ENCODE assay signal across 2 cellular contexts in genomic region chr10:95265572-95265971, GRCh38.
TF ChIP-seq lines count a peak whose summit lies in the region.

No MANE protein-coding gene starts in this region.

TF ChIP-seq in GM12891, 5 proteins besides CTCF, POLR2A, EP300 and RAD21:
- no peak for TF ChIP-seq POU2F2 (IDR thresholded peaks at IDR 0.05; ENCODE audit: low read depth, low read length)
- TF ChIP-seq POLR2AphosphoS5 (IDR thresholded peaks at IDR 0.05; ENCODE audit: low read depth, low read length): no peak
- no peak for TF ChIP-seq SPI1 (IDR thresholded peaks at IDR 0.05; ENCODE audit: low read depth, low read length)
- TF ChIP-seq TAF1 (IDR thresholded peaks at IDR 0.05; ENCODE audit: low read depth, low read length): no peak
- TF ChIP-seq PAX5 (IDR thresholded peaks at IDR 0.05; ENCODE audit: insufficient read depth, low read length, severe bottlenecking): no peak

TF ChIP-seq in IMR-90, 13 proteins besides CTCF, POLR2A, EP300 and RAD21:
- TF ChIP-seq RFX5 (IDR thresholded peaks at IDR 0.05; ENCODE audit: low read depth, low read length) (no peak), FOS (IDR thresholded peaks at IDR 0.05; ENCODE audit: low read depth, low read length) (no peak), BHLHE40 (IDR thresholded peaks at IDR 0.05; ENCODE audit: low read depth, low read length) (no peak), SMC3 (IDR thresholded peaks at IDR 0.05; ENCODE audit: low read depth, low read length) (no peak), RCOR1 (IDR thresholded peaks at IDR 0.05; ENCODE audit: insufficient replicate concordance, low read length) (no peak), MAFK (IDR thresholded peaks at IDR 0.05; ENCODE audit: low read depth, low read length) (no peak), CEBPB (IDR thresholded peaks at IDR 0.05; ENCODE audit: low read depth, low read length) (no peak), NFE2L2 (IDR thresholded peaks at IDR 0.05; ENCODE audit: low read depth, low read length) (no peak), MXI1 (IDR thresholded peaks at IDR 0.05; ENCODE audit: borderline replicate concordance, low read depth, low read length) (no peak), MAZ (IDR thresholded peaks at IDR 0.05; ENCODE audit: borderline replicate concordance, low read depth, low read length) (no peak)
- TF ChIP-seq, protein P1, sequence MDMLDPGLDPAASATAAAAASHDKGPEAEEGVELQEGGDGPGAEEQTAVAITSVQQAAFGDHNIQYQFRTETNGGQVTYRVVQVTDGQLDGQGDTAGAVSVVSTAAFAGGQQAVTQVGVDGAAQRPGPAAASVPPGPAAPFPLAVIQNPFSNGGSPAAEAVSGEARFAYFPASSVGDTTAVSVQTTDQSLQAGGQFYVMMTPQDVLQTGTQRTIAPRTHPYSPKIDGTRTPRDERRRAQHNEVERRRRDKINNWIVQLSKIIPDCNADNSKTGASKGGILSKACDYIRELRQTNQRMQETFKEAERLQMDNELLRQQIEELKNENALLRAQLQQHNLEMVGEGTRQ (IDR thresholded peaks at IDR 0.05; ENCODE audit: low read depth, low read length): no peak
- TF ChIP-seq, protein P2, sequence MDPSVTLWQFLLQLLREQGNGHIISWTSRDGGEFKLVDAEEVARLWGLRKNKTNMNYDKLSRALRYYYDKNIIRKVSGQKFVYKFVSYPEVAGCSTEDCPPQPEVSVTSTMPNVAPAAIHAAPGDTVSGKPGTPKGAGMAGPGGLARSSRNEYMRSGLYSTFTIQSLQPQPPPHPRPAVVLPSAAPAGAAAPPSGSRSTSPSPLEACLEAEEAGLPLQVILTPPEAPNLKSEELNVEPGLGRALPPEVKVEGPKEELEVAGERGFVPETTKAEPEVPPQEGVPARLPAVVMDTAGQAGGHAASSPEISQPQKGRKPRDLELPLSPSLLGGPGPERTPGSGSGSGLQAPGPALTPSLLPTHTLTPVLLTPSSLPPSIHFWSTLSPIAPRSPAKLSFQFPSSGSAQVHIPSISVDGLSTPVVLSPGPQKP (IDR thresholded peaks at IDR 0.05; ENCODE audit: borderline replicate concordance, low read depth, low read length): no peak
